ENCODE assay signal across 9 cellular contexts in genomic region chr7:130272456-130273080, GRCh38. TPM values are rescaled to one million over a fixed set of nuclear protein-coding genes. Genes with fewer than 3 reads are reported as not detected.
DNase-seq lines count a peak whose midpoint lies in the region; ATAC-seq and TF ChIP-seq lines count a peak whose summit lies in the region.
"Had no signal": no experiment of that assay in that cellular context is flagged by ENCODE, and none has a peak within 500 bp of the region (broad histone marks: within the 10 kb centered on the region; RNA-seq: fewer than 3 reads in every experiment).

No MANE protein-coding gene starts in this region.

- peaks cover 0 to 2% (median 0%) of the 10 kb centered on the region in 5 experiments for H3K9me3 Mint-ChIP-seq in brain
- H3K9me3 Mint-ChIP-seq in activated naive CD4-positive, alpha-beta T cell treated with anti-CD3 and anti-CD28 coated beads, Interleukin-2, amount 10 ng/mL, durations not matched to agents 7 days and 5 days: no peaks in the 10 kb centered on the region
- H3K9me3 Mint-ChIP-seq: CD4-positive, alpha-beta memory T cell had no signal

- TF ChIP-seq CTCF in brain (conservative IDR thresholded peaks at IDR 0.05): no peak

- H3K4me3 Mint-ChIP-seq in brain: peak overlapping the region; percentile 68 to 80 (median 78)
- H3K4me3 Mint-ChIP-seq in activated naive CD4-positive, alpha-beta T cell treated with anti-CD3 and anti-CD28 coated beads, Interleukin-2, amount 10 ng/mL, durations not matched to agents 7 days and 5 days: no peak overlapping the region

- no peaks in the 10 kb centered on the region for H3K36me3 Mint-ChIP-seq in brain
- no peaks in the 10 kb centered on the region for H3K36me3 Mint-ChIP-seq in activated naive CD4-positive, alpha-beta T cell treated with anti-CD3 and anti-CD28 coated beads, Interleukin-2, amount 10 ng/mL, durations not matched to agents 7 days and 5 days
- H3K36me3 Mint-ChIP-seq: CD4-positive, alpha-beta memory T cell had no signal

- TF ChIP-seq POLR2A in GM18505 (IDR thresholded peaks at IDR 0.05; ENCODE audit: borderline replicate concordance, extremely low read depth, insufficient read depth, insufficient read length): no peak

- peaks cover 83% of the 10 kb centered on the region for H3K4me1 Mint-ChIP-seq in brain
- peaks cover 13% of the 10 kb centered on the region for H3K4me1 Mint-ChIP-seq in activated naive CD4-positive, alpha-beta T cell treated with anti-CD3 and anti-CD28 coated beads, Interleukin-2, amount 10 ng/mL, durations not matched to agents 7 days and 5 days

- ATAC-seq in GM18505 (IDR thresholded peaks at IDR 0.05; ENCODE audit: unreplicated experiment): no peak
- no peak for ATAC-seq in HG02840 (IDR thresholded peaks at IDR 0.05; ENCODE audit: low FRiP score, unreplicated experiment)
- ATAC-seq in HG03039 (IDR thresholded peaks at IDR 0.05; ENCODE audit: unreplicated experiment): no peak

- H3K27ac Mint-ChIP-seq in brain: peak overlapping the region; percentile 89 to 100 (median 94)
- H3K27ac Mint-ChIP-seq in activated naive CD4-positive, alpha-beta T cell treated with anti-CD3 and anti-CD28 coated beads, Interleukin-2, amount 10 ng/mL, durations not matched to agents 7 days and 5 days: no peak overlapping the region
- H3K27ac Mint-ChIP-seq: CD4-positive, alpha-beta memory T cell had no signal

- CTCF ChIA-PET in activated naive CD4-positive, alpha-beta T cell treated with anti-CD3 and anti-CD28 coated beads, Interleukin-2, amount 10 ng/mL, durations not matched to agents 7 days and 5 days (lab: Charles Lee): interaction anchor here (1.2 kb wide), 1 partner anchor 29 kb away, joined by 4 read pairs; no protein-coding TSS in a partner anchor

- peak; percentile 30 for DNase-seq in Ammon's horn (ENCODE audit: low spot score)
- peak; percentile 39 for DNase-seq in NCI-H1436 treated with DMSO at 0.1 percent for 48 hours (lab: John Stamatoyannopoulos, UW)
- peak; percentile 11 for DNase-seq in midbrain (lab: John Stamatoyannopoulos, UW)
- no peak for DNase-seq in activated naive CD4-positive, alpha-beta T cell treated with anti-CD3 and anti-CD28 coated beads, Interleukin-2, amount 10 ng/mL, durations not matched to agents 7 days and 5 days

- H3K27me3 Mint-ChIP-seq in brain: no peaks in the 10 kb centered on the region
- H3K27me3 Mint-ChIP-seq in activated naive CD4-positive, alpha-beta T cell treated with anti-CD3 and anti-CD28 coated beads, Interleukin-2, amount 10 ng/mL, durations not matched to agents 7 days and 5 days: peaks cover 22% of the 10 kb centered on the region

RNA-seq across cellular contexts. Expression of gene CPA2, which starts 5.9 kb away (rescaled TPM):
- polyA plus RNA-seq in brain (ENCODE audit: insufficient read depth, low read depth, low replicate concordance): 0.97 TPM
- polyA plus RNA-seq: CD4-positive, alpha-beta memory T cell had no signal

RNA-seq across cellular contexts. Expression of gene CPA4, which starts 20.4 kb away (rescaled TPM):
- polyA plus RNA-seq in brain (ENCODE audit: insufficient read depth, low read depth, low replicate concordance): 0.34 TPM
- polyA plus RNA-seq: CD4-positive, alpha-beta memory T cell had no signal
